In genomic region chr13:111161601-111162600, GRCh38 we compare ENCODE assay signal across 13 cellular contexts. TPM values are rescaled to one million over a fixed set of nuclear protein-coding genes. Genes with fewer than 3 reads are reported as not detected.
DNase-seq lines count a peak whose midpoint lies in the region; ATAC-seq and TF ChIP-seq lines count a peak whose summit lies in the region.
"Had no signal": no experiment of that assay in that cellular context is flagged by ENCODE, and none has a peak within 500 bp of the region (broad histone marks: within the 10 kb centered on the region; RNA-seq: fewer than 3 reads in every experiment).

No MANE protein-coding gene starts in this region.

- POLR2A ChIA-PET in HEK293T (lab: Yijun Ruan, JAX), result no interaction called here

- no peak for TF ChIP-seq CTCF in VCaP (conservative IDR thresholded peaks at IDR 0.05)

- TF ChIP-seq POLR2A in GM18505 (IDR thresholded peaks at IDR 0.05; ENCODE audit: borderline replicate concordance, extremely low read depth, insufficient read depth, insufficient read length), result no peak

- CTCF ChIA-PET in HEK293T (lab: Yijun Ruan, JAX), result no interaction called here

- DNase-seq in HCEC 1CT (no peak), HEK293T (ENCODE audit: extremely low spot score) (no peak), dermis blood vessel endothelial cell (no peak), SKM-1 (lab: John Stamatoyannopoulos, UW; ENCODE audit: unreplicated experiment) (no peak)
- DNase-seq: activated CD4-positive, alpha-beta T cell treated with anti-CD3 and anti-CD28 coated beads for 48 hours; cerebellar nuclear complex; KBM-7 had no signal

- peak overlapping the region; percentile 27 for H3K27ac ChIP-seq in VCaP
- H3K27ac ChIP-seq: SJSA1 had no signal

- ATAC-seq in GM18505 (IDR thresholded peaks at IDR 0.05; ENCODE audit: unreplicated experiment), result peak; percentile 35
- ATAC-seq in GM21515 (IDR thresholded peaks at IDR 0.05; ENCODE audit: unreplicated experiment), result peak; percentile 48
- peak; percentile 42 for ATAC-seq in HG03139 (IDR thresholded peaks at IDR 0.05; ENCODE audit: unreplicated experiment)
- ATAC-seq: natural killer cell treated with Interleukin-12 subunit alpha and Interleukin-12 subunit beta and Interleukin-15 and Interleukin-18, amount 100 ng/mL, for 72 hours had no signal

TF ChIP-seq in HEK293T, 16 proteins besides CTCF, POLR2A, EP300 and RAD21:
- TF ChIP-seq SP1 (IDR thresholded peaks at IDR 0.05) (no peak), TARDBP (IDR thresholded peaks at IDR 0.05) (no peak), SUZ12 (IDR thresholded peaks at IDR 0.05) (no peak), CTBP1 (IDR thresholded peaks at IDR 0.05; ENCODE audit: borderline replicate concordance) (no peak), L3MBTL2 (conservative IDR thresholded peaks at IDR 0.05) (no peak), NFRKB (IDR thresholded peaks at IDR 0.05) (no peak)

RNA-seq across cellular contexts. Expression of gene ARHGEF7, which starts 46.8 kb away (rescaled TPM):
- 278 and 307 TPM in 2 replicates for total RNA-seq in dermis blood vessel endothelial cell
